1 cellular context compared by ENCODE assay signal in genomic region chr2:227826563-227826962, GRCh38.
TF ChIP-seq lines count a peak whose summit lies in the region.

No MANE protein-coding gene starts in this region.

TF ChIP-seq in GM23338, 12 proteins besides CTCF, POLR2A, EP300 and RAD21:
- no peak for TF ChIP-seq NANOG (IDR thresholded peaks at IDR 0.05; ENCODE audit: borderline replicate concordance)
- no peak for TF ChIP-seq EZH2 (IDR thresholded peaks at IDR 0.05; ENCODE audit: low read depth, unreplicated experiment)
- TF ChIP-seq, protein P1, sequence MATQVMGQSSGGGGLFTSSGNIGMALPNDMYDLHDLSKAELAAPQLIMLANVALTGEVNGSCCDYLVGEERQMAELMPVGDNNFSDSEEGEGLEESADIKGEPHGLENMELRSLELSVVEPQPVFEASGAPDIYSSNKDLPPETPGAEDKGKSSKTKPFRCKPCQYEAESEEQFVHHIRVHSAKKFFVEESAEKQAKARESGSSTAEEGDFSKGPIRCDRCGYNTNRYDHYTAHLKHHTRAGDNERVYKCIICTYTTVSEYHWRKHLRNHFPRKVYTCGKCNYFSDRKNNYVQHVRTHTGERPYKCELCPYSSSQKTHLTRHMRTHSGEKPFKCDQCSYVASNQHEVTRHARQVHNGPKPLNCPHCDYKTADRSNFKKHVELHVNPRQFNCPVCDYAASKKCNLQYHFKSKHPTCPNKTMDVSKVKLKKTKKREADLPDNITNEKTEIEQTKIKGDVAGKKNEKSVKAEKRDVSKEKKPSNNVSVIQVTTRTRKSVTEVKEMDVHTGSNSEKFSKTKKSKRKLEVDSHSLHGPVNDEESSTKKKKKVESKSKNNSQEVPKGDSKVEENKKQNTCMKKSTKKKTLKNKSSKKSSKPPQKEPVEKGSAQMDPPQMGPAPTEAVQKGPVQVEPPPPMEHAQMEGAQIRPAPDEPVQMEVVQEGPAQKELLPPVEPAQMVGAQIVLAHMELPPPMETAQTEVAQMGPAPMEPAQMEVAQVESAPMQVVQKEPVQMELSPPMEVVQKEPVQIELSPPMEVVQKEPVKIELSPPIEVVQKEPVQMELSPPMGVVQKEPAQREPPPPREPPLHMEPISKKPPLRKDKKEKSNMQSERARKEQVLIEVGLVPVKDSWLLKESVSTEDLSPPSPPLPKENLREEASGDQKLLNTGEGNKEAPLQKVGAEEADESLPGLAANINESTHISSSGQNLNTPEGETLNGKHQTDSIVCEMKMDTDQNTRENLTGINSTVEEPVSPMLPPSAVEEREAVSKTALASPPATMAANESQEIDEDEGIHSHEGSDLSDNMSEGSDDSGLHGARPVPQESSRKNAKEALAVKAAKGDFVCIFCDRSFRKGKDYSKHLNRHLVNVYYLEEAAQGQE (IDR thresholded peaks at IDR 0.05; ENCODE audit: unreplicated experiment) = no peak
- TF ChIP-seq ZNF114 (CRISPR knock-in tag; IDR thresholded peaks at IDR 0.05) = no peak
- no peak for TF ChIP-seq CREB1 (CRISPR knock-in tag; IDR thresholded peaks at IDR 0.05; ENCODE audit: low read depth)
- TF ChIP-seq STAT1 (IDR thresholded peaks at IDR 0.05; ENCODE audit: unreplicated experiment) = no peak
- TF ChIP-seq, protein P2, sequence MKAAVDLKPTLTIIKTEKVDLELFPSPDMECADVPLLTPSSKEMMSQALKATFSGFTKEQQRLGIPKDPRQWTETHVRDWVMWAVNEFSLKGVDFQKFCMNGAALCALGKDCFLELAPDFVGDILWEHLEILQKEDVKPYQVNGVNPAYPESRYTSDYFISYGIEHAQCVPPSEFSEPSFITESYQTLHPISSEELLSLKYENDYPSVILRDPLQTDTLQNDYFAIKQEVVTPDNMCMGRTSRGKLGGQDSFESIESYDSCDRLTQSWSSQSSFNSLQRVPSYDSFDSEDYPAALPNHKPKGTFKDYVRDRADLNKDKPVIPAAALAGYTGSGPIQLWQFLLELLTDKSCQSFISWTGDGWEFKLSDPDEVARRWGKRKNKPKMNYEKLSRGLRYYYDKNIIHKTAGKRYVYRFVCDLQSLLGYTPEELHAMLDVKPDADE (IDR thresholded peaks at IDR 0.05) = no peak
- TF ChIP-seq EZH2phosphoT487 (IDR thresholded peaks at IDR 0.05; ENCODE audit: unreplicated experiment) = no peak
- no peak for TF ChIP-seq ZNF331 (CRISPR knock-in tag; IDR thresholded peaks at IDR 0.05; ENCODE audit: low read depth)
- TF ChIP-seq, protein P3, sequence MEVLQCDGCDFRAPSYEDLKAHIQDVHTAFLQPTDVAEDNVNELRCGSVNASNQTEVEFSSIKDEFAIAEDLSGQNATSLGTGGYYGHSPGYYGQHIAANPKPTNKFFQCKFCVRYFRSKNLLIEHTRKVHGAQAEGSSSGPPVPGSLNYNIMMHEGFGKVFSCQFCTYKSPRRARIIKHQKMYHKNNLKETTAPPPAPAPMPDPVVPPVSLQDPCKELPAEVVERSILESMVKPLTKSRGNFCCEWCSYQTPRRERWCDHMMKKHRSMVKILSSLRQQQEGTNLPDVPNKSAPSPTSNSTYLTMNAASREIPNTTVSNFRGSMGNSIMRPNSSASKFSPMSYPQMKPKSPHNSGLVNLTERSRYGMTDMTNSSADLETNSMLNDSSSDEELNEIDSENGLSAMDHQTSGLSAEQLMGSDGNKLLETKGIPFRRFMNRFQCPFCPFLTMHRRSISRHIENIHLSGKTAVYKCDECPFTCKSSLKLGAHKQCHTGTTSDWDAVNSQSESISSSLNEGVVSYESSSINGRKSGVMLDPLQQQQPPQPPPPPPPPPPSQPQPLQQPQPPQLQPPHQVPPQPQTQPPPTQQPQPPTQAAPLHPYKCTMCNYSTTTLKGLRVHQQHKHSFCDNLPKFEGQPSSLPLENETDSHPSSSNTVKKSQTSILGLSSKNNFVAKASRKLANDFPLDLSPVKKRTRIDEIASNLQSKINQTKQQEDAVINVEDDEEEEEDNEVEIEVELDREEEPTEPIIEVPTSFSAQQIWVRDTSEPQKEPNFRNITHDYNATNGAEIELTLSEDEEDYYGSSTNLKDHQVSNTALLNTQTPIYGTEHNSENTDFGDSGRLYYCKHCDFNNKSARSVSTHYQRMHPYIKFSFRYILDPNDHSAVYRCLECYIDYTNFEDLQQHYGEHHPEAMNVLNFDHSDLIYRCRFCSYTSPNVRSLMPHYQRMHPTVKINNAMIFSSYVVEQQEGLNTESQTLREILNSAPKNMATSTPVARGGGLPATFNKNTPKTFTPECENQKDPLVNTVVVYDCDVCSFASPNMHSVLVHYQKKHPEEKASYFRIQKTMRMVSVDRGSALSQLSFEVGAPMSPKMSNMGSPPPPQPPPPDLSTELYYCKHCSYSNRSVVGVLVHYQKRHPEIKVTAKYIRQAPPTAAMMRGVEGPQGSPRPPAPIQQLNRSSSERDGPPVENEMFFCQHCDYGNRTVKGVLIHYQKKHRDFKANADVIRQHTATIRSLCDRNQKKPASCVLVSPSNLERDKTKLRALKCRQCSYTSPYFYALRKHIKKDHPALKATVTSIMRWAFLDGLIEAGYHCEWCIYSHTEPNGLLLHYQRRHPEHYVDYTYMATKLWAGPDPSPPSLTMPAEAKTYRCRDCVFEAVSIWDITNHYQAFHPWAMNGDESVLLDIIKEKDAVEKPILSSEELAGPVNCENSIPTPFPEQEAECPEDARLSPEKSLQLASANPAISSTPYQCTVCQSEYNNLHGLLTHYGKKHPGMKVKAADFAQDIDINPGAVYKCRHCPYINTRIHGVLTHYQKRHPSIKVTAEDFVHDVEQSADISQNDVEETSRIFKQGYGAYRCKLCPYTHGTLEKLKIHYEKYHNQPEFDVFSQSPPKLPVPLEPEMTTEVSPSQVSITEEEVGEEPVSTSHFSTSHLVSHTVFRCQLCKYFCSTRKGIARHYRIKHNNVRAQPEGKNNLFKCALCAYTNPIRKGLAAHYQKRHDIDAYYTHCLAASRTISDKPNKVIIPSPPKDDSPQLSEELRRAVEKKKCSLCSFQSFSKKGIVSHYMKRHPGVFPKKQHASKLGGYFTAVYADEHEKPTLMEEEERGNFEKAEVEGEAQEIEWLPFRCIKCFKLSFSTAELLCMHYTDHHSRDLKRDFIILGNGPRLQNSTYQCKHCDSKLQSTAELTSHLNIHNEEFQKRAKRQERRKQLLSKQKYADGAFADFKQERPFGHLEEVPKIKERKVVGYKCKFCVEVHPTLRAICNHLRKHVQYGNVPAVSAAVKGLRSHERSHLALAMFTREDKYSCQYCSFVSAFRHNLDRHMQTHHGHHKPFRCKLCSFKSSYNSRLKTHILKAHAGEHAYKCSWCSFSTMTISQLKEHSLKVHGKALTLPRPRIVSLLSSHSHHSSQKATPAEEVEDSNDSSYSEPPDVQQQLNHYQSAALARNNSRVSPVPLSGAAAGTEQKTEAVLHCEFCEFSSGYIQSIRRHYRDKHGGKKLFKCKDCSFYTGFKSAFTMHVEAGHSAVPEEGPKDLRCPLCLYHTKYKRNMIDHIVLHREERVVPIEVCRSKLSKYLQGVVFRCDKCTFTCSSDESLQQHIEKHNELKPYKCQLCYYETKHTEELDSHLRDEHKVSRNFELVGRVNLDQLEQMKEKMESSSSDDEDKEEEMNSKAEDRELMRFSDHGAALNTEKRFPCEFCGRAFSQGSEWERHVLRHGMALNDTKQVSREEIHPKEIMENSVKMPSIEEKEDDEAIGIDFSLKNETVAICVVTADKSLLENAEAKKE (CRISPR knock-in tag; IDR thresholded peaks at IDR 0.05) = no peak
- no peak for TF ChIP-seq POLR2AphosphoS5 (IDR thresholded peaks at IDR 0.05; ENCODE audit: low read depth)
